Comparison of ENCODE assay signal across 13 cellular contexts in genomic region chr7:44740040-44740439, GRCh38.
"Had no signal": no experiment of that assay in that cellular context is flagged by ENCODE, and none has a peak within 500 bp of the region (broad histone marks: within the 10 kb centered on the region; RNA-seq: fewer than 3 reads in every experiment).

No MANE protein-coding gene starts in this region.

- H3K27ac ChIP-seq: foreskin keratinocyte, prostate gland, thoracic aorta had no signal

- DNase-seq: activated CD4-positive, alpha-beta T cell treated with anti-CD3 and anti-CD28 coated beads, Interleukin-2, amount 10 ng/mL, durations not matched to agents 7 days and 5 days; activated CD8-positive, alpha-beta memory T cell treated with anti-CD3 and anti-CD28 coated beads for 24 hours; activated naive CD4-positive, alpha-beta T cell; activated naive CD8-positive, alpha-beta T cell treated with anti-CD3 and anti-CD28 coated beads, Interleukin-2, amount 10 ng/mL, durations not matched to agents 7 days and 5 days; effector memory CD4-positive, alpha-beta T cell; foreskin keratinocyte; kidney glomerular epithelial cell; left ventricle myocardium superior; occipital lobe; right cardiac atrium had no signal

- H3K9me3 ChIP-seq: prostate gland, thoracic aorta had no signal

- H3K4me1 ChIP-seq: prostate gland had no signal

- H3K36me3 ChIP-seq: prostate gland, thoracic aorta had no signal

- H3K4me2 ChIP-seq: smooth muscle cell had no signal

- ATAC-seq: foreskin keratinocyte, left ventricle myocardium superior had no signal

- H3K4me3 ChIP-seq: prostate gland, smooth muscle cell, thoracic aorta had no signal

- H3K27me3 ChIP-seq: foreskin keratinocyte had no signal
